ENCODE assay signal across 12 cellular contexts in genomic region chr7:28853150-28853549, GRCh38.
DNase-seq lines count a peak whose midpoint lies in the region; ATAC-seq, FAIRE-seq and TF ChIP-seq lines count a peak whose summit lies in the region.
"Had no signal": no experiment of that assay in that cellular context is flagged by ENCODE, and none has a peak within 500 bp of the region (broad histone marks: within the 10 kb centered on the region; RNA-seq: fewer than 3 reads in every experiment).

No MANE protein-coding gene starts in this region.

- TF ChIP-seq CTCF in activated CD8-positive, alpha-beta T cell treated with anti-CD3 and anti-CD28 coated beads for 36 hours (IDR thresholded peaks at IDR 0.05), result no peak

- peaks cover 42% of the 10 kb centered on the region for H3F3A ChIP-seq in GM23248 (ENCODE audit: insufficient read depth)

- intact Hi-C loops in activated CD8-positive, alpha-beta T cell treated with anti-CD3 and anti-CD28 coated beads for 36 hours (cut with micrococcal nuclease), result loop anchor here (5.0 to 10.0 kb wide), 2 partner anchors 466 to 558 kb away; no protein-coding TSS in a partner anchor

- no peaks in the 10 kb centered on the region for H3K36me3 ChIP-seq in BLaER1
- no peaks in the 10 kb centered on the region for H3K36me3 ChIP-seq in GM23248 (ENCODE audit: low read depth)
- H3K36me3 ChIP-seq: neutrophil had no signal

- H3K4me1 Mint-ChIP-seq in activated CD8-positive, alpha-beta T cell treated with anti-CD3 and anti-CD28 coated beads for 36 hours (ENCODE audit: low read depth), result peaks cover 7% of the 10 kb centered on the region
- peaks cover 14% of the 10 kb centered on the region for H3K4me1 Mint-ChIP-seq in memory B cell

- FAIRE-seq in frontal cortex (lab: Jason Lieb, UNC), result no peak
- FAIRE-seq: urothelium cell line had no signal

- no peak overlapping the region for H3K27ac Mint-ChIP-seq in activated CD8-positive, alpha-beta T cell treated with anti-CD3 and anti-CD28 coated beads for 36 hours
- H3K27ac Mint-ChIP-seq in memory B cell, result no peak overlapping the region

- H4K20me1 ChIP-seq in BLaER1, result no peaks in the 10 kb centered on the region
- no peaks in the 10 kb centered on the region for H4K20me1 ChIP-seq in GM23248 (ENCODE audit: insufficient read depth)

- H2AFZ ChIP-seq in GM23248, result peak overlapping the region; percentile 90

- no peaks in the 10 kb centered on the region for H3K79me2 ChIP-seq in GM23248 (ENCODE audit: insufficient read depth)

- H3K9ac ChIP-seq in BLaER1, result no peak overlapping the region
- H3K9ac ChIP-seq in GM23248, result no peak overlapping the region

- no peaks in the 10 kb centered on the region for H3K9me3 ChIP-seq in BLaER1
- H3K9me3 ChIP-seq in GM23248 (ENCODE audit: low read depth), result no peaks in the 10 kb centered on the region
- H3K9me3 ChIP-seq: neutrophil had no signal

- H3K4me2 ChIP-seq in BLaER1, result 0 out of 2 replicates have a peak overlapping the region, but pooled peaks have one; percentile 81
- peak overlapping the region; percentile 87 for H3K4me2 ChIP-seq in GM23248 (ENCODE audit: unreplicated experiment)

- in situ Hi-C loops in GM23248 (cut with MboI), result loop anchor here (10.0 kb wide), 1 partner anchor 458 kb away; no protein-coding TSS in a partner anchor

- WGBS in GM23248 (ENCODE audit: low coverage in 1 of 2, low lambda C conversion rate in 2 of 2, missing lambda C conversion rate in 2 of 2), 2 experiments, result 12 to 13% methylated on average over 4 of the region's 4 CpGs

- H3K9me3 Mint-ChIP-seq in activated CD8-positive, alpha-beta T cell treated with anti-CD3 and anti-CD28 coated beads for 36 hours, result no peaks in the 10 kb centered on the region
- H3K9me3 Mint-ChIP-seq in memory B cell, result no peaks in the 10 kb centered on the region

- CTCF ChIA-PET in activated CD8-positive, alpha-beta T cell treated with anti-CD3 and anti-CD28 coated beads for 36 hours (lab: Charles Lee), result interaction anchor here (1.3 to 2.0 kb wide), 5 partner anchors 12 to 556 kb away, joined by 4 to 7 read pairs (median 5); no protein-coding TSS in a partner anchor

- H3K27me3 Mint-ChIP-seq in activated CD8-positive, alpha-beta T cell treated with anti-CD3 and anti-CD28 coated beads for 36 hours, result peaks cover 43% of the 10 kb centered on the region
- peaks cover 15% of the 10 kb centered on the region for H3K27me3 Mint-ChIP-seq in memory B cell

- peak overlapping the region; percentile 62 for H3K4me3 Mint-ChIP-seq in activated CD8-positive, alpha-beta T cell treated with anti-CD3 and anti-CD28 coated beads for 36 hours
- peak overlapping the region; percentile 92 for H3K4me3 Mint-ChIP-seq in memory B cell

- peaks cover 11% of the 10 kb centered on the region; the same call in 1 of the 2 replicates for H3K4me1 ChIP-seq in BLaER1
- H3K4me1 ChIP-seq in GM23248 (ENCODE audit: insufficient read depth), result peaks cover 47% of the 10 kb centered on the region

- ATAC-seq in activated CD8-positive, alpha-beta T cell treated with anti-CD3 and anti-CD28 coated beads for 36 hours, result no peak
- no peak for ATAC-seq in memory B cell (ENCODE audit: low read depth)
- ATAC-seq in HG03432 (IDR thresholded peaks at IDR 0.05; ENCODE audit: unreplicated experiment), result no peak

- POLR2A ChIA-PET in activated CD8-positive, alpha-beta T cell treated with anti-CD3 and anti-CD28 coated beads for 36 hours (lab: Charles Lee), result no interaction called here

- H3K27me3 ChIP-seq in BLaER1 (peaks cover 26% of the 10 kb centered on the region), GM23248 (replicated peaks; ENCODE audit: insufficient read depth) (no peaks in the 10 kb centered on the region)

- DNase-seq in GM23248, result peak; percentile 53
- no peak for DNase-seq in activated CD8-positive, alpha-beta T cell treated with anti-CD3 and anti-CD28 coated beads for 36 hours
- DNase-seq in memory B cell (ENCODE audit: low spot score in 2 of 2), result no peak
- no peak for DNase-seq in stimulated activated CD4-positive, alpha-beta T cell treated with anti-CD3 and anti-CD28 coated beads, Interleukin-12 subunit alpha, Interleukin-12 subunit beta, amount 100 ng/mL, for 4 hours
- DNase-seq in HuH-7.5 (ENCODE audit: low spot score), result no peak
- no peak for DNase-seq in frontal cortex (ENCODE audit: low spot score in 2 of 2)
- DNase-seq: DND-41, T-helper 1 cell had no signal

- H3K4me3 ChIP-seq in BLaER1 (no peak overlapping the region), GM23248 (peak overlapping the region; percentile 75)

- H3K9me2 ChIP-seq in GM23248 (ENCODE audit: insufficient read depth), result no peaks in the 10 kb centered on the region; the same call in 1 of the 2 replicates

- H3K36me3 Mint-ChIP-seq in activated CD8-positive, alpha-beta T cell treated with anti-CD3 and anti-CD28 coated beads for 36 hours (ENCODE audit: low read depth), result no peaks in the 10 kb centered on the region
- no peaks in the 10 kb centered on the region for H3K36me3 Mint-ChIP-seq in memory B cell

- no peak overlapping the region for H3K27ac ChIP-seq in BLaER1
- H3K27ac ChIP-seq in GM23248, result no peak overlapping the region
- H3K27ac ChIP-seq: neutrophil had no signal
